ENCODE assay signal across 30 cellular contexts in genomic region chr12:3364226-3364625, GRCh38.
"Had no signal": no experiment of that assay in that cellular context is flagged by ENCODE, and none has a peak within 500 bp of the region (broad histone marks: within the 10 kb centered on the region; RNA-seq: fewer than 3 reads in every experiment).

No MANE protein-coding gene starts in this region.

- H3K4me1 Mint-ChIP-seq: natural killer cell had no signal

- H3K4me2 ChIP-seq: hepatocyte had no signal

- FAIRE-seq: kidney had no signal

- DNase-seq: activated CD4-positive, alpha-beta T cell treated with anti-CD3 and anti-CD28 coated beads for 48 hours; activated CD4-positive, alpha-beta T cell treated with anti-CD3 and anti-CD28 coated beads, Interleukin-2, amount 50 U/mL, for 48 hours; activated CD8-positive, alpha-beta memory T cell treated with anti-CD3 and anti-CD28 coated beads for 24 hours; activated effector memory CD4-positive, alpha-beta T cell treated with anti-CD3 and anti-CD28 coated beads, Interleukin-2, amount 50 U/mL, for 16 hours; activated naive CD4-positive, alpha-beta T cell treated with anti-CD3 and anti-CD28 coated beads for 36 hours; activated naive CD8-positive, alpha-beta T cell treated with anti-CD3 and anti-CD28 coated beads for 36 hours; cerebellar nuclear complex; colonic mucosa; dorsolateral prefrontal cortex; effector memory CD4-positive, alpha-beta T cell; erythroblast; kidney; midbrain; natural killer cell; right lobe of liver; stimulated activated CD4-positive, alpha-beta T cell treated with anti-CD3 and anti-CD28 coated beads, Interleukin-2, amount 100 ng/mL, for 48 hours; stimulated activated naive CD4-positive, alpha-beta T cell treated with Interleukin-2 at 50 U/mL for 16 hours; T-helper 9 cell; WERI-Rb-1 had no signal

- H2AFZ ChIP-seq: hepatocyte had no signal

- H3K27me3 ChIP-seq: ascending aorta, right lobe of liver had no signal

- H3K27ac Mint-ChIP-seq: activated naive CD4-positive, alpha-beta T cell treated with anti-CD3 and anti-CD28 coated beads for 36 hours; activated naive CD8-positive, alpha-beta T cell treated with anti-CD3 and anti-CD28 coated beads for 36 hours; natural killer cell; progenitor cell of endocrine pancreas; T-helper 1 cell treated with Interleukin-12 subunit alpha and Interleukin-12 subunit beta and Interleukin-4 antibody, amounts not matched to agents 30 μg/mL and 1 μg/mL, for 36 hours had no signal

- H3K9me3 ChIP-seq: adrenal gland, ascending aorta, colonic mucosa, gastroesophageal sphincter, right lobe of liver, tibial nerve had no signal

- H3K36me3 Mint-ChIP-seq: activated naive CD8-positive, alpha-beta T cell treated with anti-CD3 and anti-CD28 coated beads for 36 hours; brain; natural killer cell had no signal

- H3K79me2 ChIP-seq: hepatocyte had no signal

- H3K4me1 ChIP-seq: adrenal gland, ascending aorta, colonic mucosa had no signal

- H3K27ac ChIP-seq: adrenal gland, ascending aorta, cardiac muscle cell, colonic mucosa, gastroesophageal sphincter, hepatocyte, right lobe of liver, tibial nerve, WERI-Rb-1 had no signal

- H3K4me3 ChIP-seq: adrenal gland, ascending aorta, cardiac muscle cell, colonic mucosa, gastroesophageal sphincter, hepatocyte, right lobe of liver, tibial nerve had no signal

- ATAC-seq: activated CD4-positive, CD25-positive, alpha-beta regulatory T cell treated with anti-CD3 and anti-CD28 coated beads, Interleukin-2, amount 50 U/mL, for 24 hours; left colon had no signal

- H3K9me3 Mint-ChIP-seq: activated naive CD4-positive, alpha-beta T cell treated with anti-CD3 and anti-CD28 coated beads for 36 hours; activated naive CD8-positive, alpha-beta T cell treated with anti-CD3 and anti-CD28 coated beads for 36 hours; brain; natural killer cell; T-helper 1 cell treated with Interleukin-12 subunit alpha and Interleukin-12 subunit beta and Interleukin-4 antibody, amounts not matched to agents 30 μg/mL and 1 μg/mL, for 36 hours had no signal

- H3K4me3 Mint-ChIP-seq: activated naive CD4-positive, alpha-beta T cell treated with anti-CD3 and anti-CD28 coated beads for 36 hours; activated naive CD8-positive, alpha-beta T cell treated with anti-CD3 and anti-CD28 coated beads for 36 hours; natural killer cell; T-helper 1 cell treated with Interleukin-12 subunit alpha and Interleukin-12 subunit beta and Interleukin-4 antibody, amounts not matched to agents 30 μg/mL and 1 μg/mL, for 36 hours had no signal

- H3K36me3 ChIP-seq: adrenal gland, ascending aorta, cardiac muscle cell, colonic mucosa, gastroesophageal sphincter, right lobe of liver, tibial nerve, WERI-Rb-1 had no signal
